Comparison of ENCODE assay signal across 23 cellular contexts in the genomic region with DNA sequence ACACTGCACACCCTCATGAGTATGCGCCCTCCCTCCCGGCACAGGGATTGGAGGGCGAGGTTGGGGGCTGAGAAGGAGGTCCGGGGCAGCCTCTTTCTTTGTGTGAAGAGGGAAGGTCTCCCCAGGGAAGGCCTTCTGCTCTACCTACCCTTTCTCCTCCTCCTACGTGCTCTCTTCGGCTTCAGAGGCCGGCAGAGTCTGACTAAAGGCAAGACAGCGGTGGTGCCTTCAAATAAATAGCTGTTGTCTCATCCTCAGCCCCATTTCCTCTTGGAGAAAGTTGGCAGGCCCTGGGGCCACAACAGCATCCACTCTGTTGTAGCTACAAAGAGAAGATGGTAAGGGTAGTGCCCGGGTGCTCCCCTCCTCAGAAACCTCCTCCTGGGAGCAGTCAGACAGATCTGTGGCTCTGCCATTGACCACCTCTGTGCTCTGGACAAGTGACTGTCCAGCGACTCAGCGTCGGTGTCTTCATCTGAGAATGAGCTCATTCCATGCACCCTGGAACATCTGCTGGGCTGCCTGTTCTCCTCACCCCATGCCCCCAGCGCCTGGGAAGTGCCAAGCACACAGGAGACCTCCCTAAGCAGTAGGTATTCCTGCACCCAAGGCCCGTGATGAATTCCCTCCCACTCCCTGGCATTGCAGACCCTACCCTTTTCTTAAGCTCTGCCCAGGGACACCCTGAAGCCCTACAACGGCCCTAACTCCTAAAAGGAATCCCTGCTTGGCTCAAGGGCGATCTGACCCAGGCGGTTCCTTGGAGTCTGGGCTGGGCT.
DNase-seq lines count a peak whose midpoint lies in the region; ATAC-seq and TF ChIP-seq lines count a peak whose summit lies in the region.
"Had no signal": no experiment of that assay in that cellular context is flagged by ENCODE, and none has a peak within 500 bp of the region (broad histone marks: within the 10 kb centered on the region; RNA-seq: fewer than 3 reads in every experiment).

No MANE protein-coding gene starts in this region.

- no peaks in the 10 kb centered on the region for H3K27me3 Mint-ChIP-seq in activated CD8-positive, alpha-beta T cell treated with anti-CD3 and anti-CD28 coated beads, Interleukin-2, amount 10 ng/mL, durations not matched to agents 7 days and 5 days (ENCODE audit: low read depth)

- CTCF ChIA-PET in activated CD8-positive, alpha-beta T cell treated with anti-CD3 and anti-CD28 coated beads, Interleukin-2, amount 10 ng/mL, durations not matched to agents 7 days and 5 days (lab: Charles Lee) = no interaction called here

- no peaks in the 10 kb centered on the region for H3K27me3 ChIP-seq in H7 (ENCODE audit: control insufficient read depth, insufficient read depth, low read length)
- H3K27me3 ChIP-seq: cardiac muscle cell, neutrophil had no signal

- DNase-seq in EH (ENCODE audit: low read depth) (peak; percentile 40), HS-5 (ENCODE audit: low read depth) (peak; percentile 14), fibroblast of mammary gland (ENCODE audit: low read depth) (peak; percentile 48), posterior vena cava (ENCODE audit: low spot score) (peak; percentile 45), H7 (no peak)
- no peak for DNase-seq in activated CD8-positive, alpha-beta T cell treated with anti-CD3 and anti-CD28 coated beads, Interleukin-2, amount 10 ng/mL, durations not matched to agents 7 days and 5 days
- DNase-seq: activated CD8-positive, alpha-beta memory T cell treated with anti-CD3 and anti-CD28 coated beads, Interleukin-2, amount 50 U/mL, for 48 hours; activated naive CD4-positive, alpha-beta T cell treated with Interleukin-2 at 50 U/mL for 16 hours; amygdala; dermis blood vessel endothelial cell; DMS53; hypothalamus; NCI-H1694 treated with DMSO at 0.1 percent for 48 hours; stimulated activated CD4-positive, alpha-beta T cell treated with anti-CD3 and anti-CD28 coated beads, Interleukin-4, amount 100 ng/mL, for 1 hour; stimulated activated naive CD4-positive, alpha-beta T cell treated with Interleukin-2 at 50 U/mL for 16 hours had no signal

- POLR2A ChIA-PET in activated CD8-positive, alpha-beta T cell treated with anti-CD3 and anti-CD28 coated beads, Interleukin-2, amount 10 ng/mL, durations not matched to agents 7 days and 5 days (lab: Charles Lee) = no interaction called here

- no peak overlapping the region for H3K27ac Mint-ChIP-seq in activated CD8-positive, alpha-beta T cell treated with anti-CD3 and anti-CD28 coated beads, Interleukin-2, amount 10 ng/mL, durations not matched to agents 7 days and 5 days
- H3K27ac Mint-ChIP-seq: GM23338 had no signal

- H3K4me3 ChIP-seq in fibroblast of mammary gland (ENCODE audit: control insufficient read depth, low read depth, low read length) (no peak overlapping the region), H7 (ENCODE audit: insufficient read depth, low read depth, low read length) (no peak overlapping the region)
- H3K4me3 ChIP-seq: cardiac muscle cell, GM23338, thoracic aorta had no signal

- H3K36me3 Mint-ChIP-seq in activated CD8-positive, alpha-beta T cell treated with anti-CD3 and anti-CD28 coated beads, Interleukin-2, amount 10 ng/mL, durations not matched to agents 7 days and 5 days (ENCODE audit: low read depth) = no peaks in the 10 kb centered on the region

- H3K4me3 Mint-ChIP-seq in activated CD8-positive, alpha-beta T cell treated with anti-CD3 and anti-CD28 coated beads, Interleukin-2, amount 10 ng/mL, durations not matched to agents 7 days and 5 days = no peak overlapping the region
- H3K4me3 Mint-ChIP-seq: GM23338 had no signal

- H3K36me3 ChIP-seq in H7 (replicated peaks; ENCODE audit: control insufficient read depth, insufficient read depth, low read length) = no peaks in the 10 kb centered on the region
- H3K36me3 ChIP-seq: cardiac muscle cell, neutrophil, thoracic aorta, WERI-Rb-1 had no signal

- ATAC-seq in activated CD8-positive, alpha-beta T cell treated with anti-CD3 and anti-CD28 coated beads, Interleukin-2, amount 10 ng/mL, durations not matched to agents 7 days and 5 days = no peak
- ATAC-seq in HG03442 (IDR thresholded peaks at IDR 0.05; ENCODE audit: unreplicated experiment) (no peak), HG03521 (IDR thresholded peaks at IDR 0.05; ENCODE audit: unreplicated experiment) (no peak)
- ATAC-seq: GM23338, SK-N-SH treated with all-trans-retinoic acid at 6 μM for 48 hours had no signal

- H3K9me3 Mint-ChIP-seq in activated CD8-positive, alpha-beta T cell treated with anti-CD3 and anti-CD28 coated beads, Interleukin-2, amount 10 ng/mL, durations not matched to agents 7 days and 5 days (ENCODE audit: insufficient read depth) = no peaks in the 10 kb centered on the region
- H3K9me3 Mint-ChIP-seq: GM23338 had no signal

- no peak for TF ChIP-seq CTCF in fibroblast of mammary gland (conservative IDR thresholded peaks at IDR 0.05; ENCODE audit: control insufficient read depth, insufficient read depth, low read depth, low read length)

- intact Hi-C loops in posterior vena cava (cut with DNase I) = no loop called here

- H3K4me1 Mint-ChIP-seq in activated CD8-positive, alpha-beta T cell treated with anti-CD3 and anti-CD28 coated beads, Interleukin-2, amount 10 ng/mL, durations not matched to agents 7 days and 5 days (ENCODE audit: low read depth) = no peaks in the 10 kb centered on the region
- H3K4me1 Mint-ChIP-seq: GM23338 had no signal

Comparison
In these comparisons a context has a peak if more than half of its experiments do, and no peak if none do; other contexts are left out.
1. DNase-seq: peak in EH (single experiment), HS-5 (single experiment), fibroblast of mammary gland (single experiment) and posterior vena cava (single experiment); none in activated CD8-positive, alpha-beta T cell treated with anti-CD3 and anti-CD28 coated beads, Interleukin-2, amount 10 ng/mL, durations not matched to agents 7 days and 5 days (single experiment) and H7 (single experiment).